31 cellular contexts compared by ENCODE assay signal in genomic region chr4:128363966-128364365, GRCh38.
"Had no signal": no experiment of that assay in that cellular context is flagged by ENCODE, and none has a peak within 500 bp of the region (broad histone marks: within the 10 kb centered on the region; RNA-seq: fewer than 3 reads in every experiment).

No MANE protein-coding gene starts in this region.

- H3K4me3 ChIP-seq: adrenal gland, body of pancreas, colonic mucosa, esophagus muscularis mucosa, gastrocnemius medialis had no signal

- H3K9me3 ChIP-seq: adrenal gland, body of pancreas, colonic mucosa, gastrocnemius medialis had no signal

- H3K27ac Mint-ChIP-seq: activated B cell treated with CpG ODN at 0.5 μM for 24 hours; activated CD8-positive, alpha-beta T cell treated with anti-CD3 and anti-CD28 coated beads for 36 hours; activated naive CD4-positive, alpha-beta T cell treated with anti-CD3 and anti-CD28 coated beads for 36 hours; activated naive CD4-positive, alpha-beta T cell treated with anti-CD3 and anti-CD28 coated beads, Interleukin-2, amount 50 U/mL, for 24 hours; activated naive CD8-positive, alpha-beta T cell treated with anti-CD3 and anti-CD28 coated beads for 36 hours; activated naive CD8-positive, alpha-beta T cell treated with anti-CD3 and anti-CD28 coated beads, Interleukin-2, amount 50 U/mL, for 24 hours; activated T-helper 1 cell treated with anti-CD3 and anti-CD28 coated beads, Interleukin-12 subunit alpha, Interleukin-12 subunit beta, Interleukin-2, Interleukin-4 antibody, amounts not matched to agents 30 ng/mL and 10 ng/mL and 1 ng/mL, durations not matched to agents 14 hours and 24 hours and 36 hours; activated T-helper 2 cell treated with anti-CD3 and anti-CD28 coated beads, Interferon-gamma antibody, Interleukin-2, Interleukin-4, amounts not matched to agents 10 μg/mL and 5 μg/mL and 100 μg/mL, durations not matched to agents 14 hours and 24 hours and 36 hours; T-helper 17 cell; T-helper 2 cell treated with Interferon-gamma antibody and Interleukin-4, amounts not matched to agents 5 μg/mL and 100 μg/mL, for 36 hours had no signal

- DNase-seq: activated B cell treated with CpG ODN at 0.5 μM for 24 hours; activated CD4-positive, alpha-beta T cell treated with anti-CD3 and anti-CD28 coated beads for 48 hours; activated CD4-positive, alpha-beta T cell treated with anti-CD3 and anti-CD28 coated beads, Interleukin-2, amount 50 U/mL, for 1 hour; activated CD4-positive, alpha-beta T cell treated with anti-CD3 and anti-CD28 coated beads, Interleukin-2, amount 50 U/mL, for 48 hours; activated CD8-positive, alpha-beta memory T cell treated with anti-CD3 and anti-CD28 coated beads for 24 hours; activated CD8-positive, alpha-beta T cell treated with anti-CD3 and anti-CD28 coated beads for 36 hours; activated effector memory CD4-positive, alpha-beta T cell treated with anti-CD3 and anti-CD28 coated beads, Interleukin-2, amount 50 U/mL, for 16 hours; activated naive CD4-positive, alpha-beta T cell treated with anti-CD3 and anti-CD28 coated beads for 36 hours; activated naive CD8-positive, alpha-beta T cell treated with anti-CD3 and anti-CD28 coated beads for 36 hours; activated naive CD8-positive, alpha-beta T cell treated with anti-CD3 and anti-CD28 coated beads, Interleukin-2, amount 50 U/mL, for 24 hours; activated T-cell treated with anti-CD3 and anti-CD28 coated beads, Interleukin-2, amount 50 U/mL, for 1 hour; activated T-cell treated with anti-CD3 and anti-CD28 coated beads, Interleukin-2, amount 50 U/mL, for 48 hours; adrenal gland; amygdala; aorta; body of pancreas; caudate nucleus; colonic mucosa; effector CD8-positive, alpha-beta T cell; erythroblast; gastrocnemius medialis; T-helper 1 cell; T-helper 17 cell; T1000; WERI-Rb-1 had no signal

- H3K27me3 Mint-ChIP-seq: activated B cell treated with CpG ODN at 0.5 μM for 24 hours; activated CD8-positive, alpha-beta T cell treated with anti-CD3 and anti-CD28 coated beads for 36 hours; activated naive CD4-positive, alpha-beta T cell treated with anti-CD3 and anti-CD28 coated beads, Interleukin-2, amount 50 U/mL, for 24 hours; activated naive CD8-positive, alpha-beta T cell treated with anti-CD3 and anti-CD28 coated beads for 36 hours; activated naive CD8-positive, alpha-beta T cell treated with anti-CD3 and anti-CD28 coated beads, Interleukin-2, amount 50 U/mL, for 24 hours; T-helper 17 cell had no signal

- H3K9me3 Mint-ChIP-seq: activated CD8-positive, alpha-beta T cell treated with anti-CD3 and anti-CD28 coated beads for 36 hours; activated naive CD4-positive, alpha-beta T cell treated with anti-CD3 and anti-CD28 coated beads, Interleukin-2, amount 50 U/mL, for 24 hours; activated naive CD8-positive, alpha-beta T cell treated with anti-CD3 and anti-CD28 coated beads for 36 hours; activated naive CD8-positive, alpha-beta T cell treated with anti-CD3 and anti-CD28 coated beads, Interleukin-2, amount 50 U/mL, for 24 hours; activated T-helper 1 cell treated with anti-CD3 and anti-CD28 coated beads, Interleukin-12 subunit alpha, Interleukin-12 subunit beta, Interleukin-2, Interleukin-4 antibody, amounts not matched to agents 30 ng/mL and 10 ng/mL and 1 ng/mL, durations not matched to agents 14 hours and 24 hours and 36 hours; activated T-helper 2 cell treated with anti-CD3 and anti-CD28 coated beads, Interferon-gamma antibody, Interleukin-2, Interleukin-4, amounts not matched to agents 10 μg/mL and 5 μg/mL and 100 μg/mL, durations not matched to agents 14 hours and 24 hours and 36 hours; T-helper 2 cell treated with Interferon-gamma antibody and Interleukin-4, amounts not matched to agents 5 μg/mL and 100 μg/mL, for 36 hours had no signal

- H3K36me3 ChIP-seq: adrenal gland, colonic mucosa, esophagus muscularis mucosa, gastrocnemius medialis, WERI-Rb-1 had no signal

- H3K27ac ChIP-seq: adrenal gland, body of pancreas, colonic mucosa, esophagus muscularis mucosa, foreskin keratinocyte, gastrocnemius medialis, WERI-Rb-1 had no signal

- H3K4me3 Mint-ChIP-seq: activated B cell treated with CpG ODN at 0.5 μM for 24 hours; activated CD8-positive, alpha-beta T cell treated with anti-CD3 and anti-CD28 coated beads for 36 hours; activated naive CD4-positive, alpha-beta T cell treated with anti-CD3 and anti-CD28 coated beads for 36 hours; activated naive CD4-positive, alpha-beta T cell treated with anti-CD3 and anti-CD28 coated beads, Interleukin-2, amount 50 U/mL, for 24 hours; activated naive CD8-positive, alpha-beta T cell treated with anti-CD3 and anti-CD28 coated beads for 36 hours; activated naive CD8-positive, alpha-beta T cell treated with anti-CD3 and anti-CD28 coated beads, Interleukin-2, amount 50 U/mL, for 24 hours; activated T-helper 1 cell treated with anti-CD3 and anti-CD28 coated beads, Interleukin-12 subunit alpha, Interleukin-12 subunit beta, Interleukin-2, Interleukin-4 antibody, amounts not matched to agents 30 ng/mL and 10 ng/mL and 1 ng/mL, durations not matched to agents 14 hours and 24 hours and 36 hours; T-helper 17 cell; T-helper 2 cell treated with Interferon-gamma antibody and Interleukin-4, amounts not matched to agents 5 μg/mL and 100 μg/mL, for 36 hours had no signal

- H3K4me1 Mint-ChIP-seq: activated B cell treated with CpG ODN at 0.5 μM for 24 hours; activated naive CD4-positive, alpha-beta T cell treated with anti-CD3 and anti-CD28 coated beads, Interleukin-2, amount 50 U/mL, for 24 hours; T-helper 17 cell had no signal

- H3K27me3 ChIP-seq: adrenal gland, body of pancreas, colonic mucosa, esophagus muscularis mucosa, foreskin keratinocyte, gastrocnemius medialis had no signal

- H3K4me1 ChIP-seq: adrenal gland, colonic mucosa had no signal
